In the genomic region with DNA sequence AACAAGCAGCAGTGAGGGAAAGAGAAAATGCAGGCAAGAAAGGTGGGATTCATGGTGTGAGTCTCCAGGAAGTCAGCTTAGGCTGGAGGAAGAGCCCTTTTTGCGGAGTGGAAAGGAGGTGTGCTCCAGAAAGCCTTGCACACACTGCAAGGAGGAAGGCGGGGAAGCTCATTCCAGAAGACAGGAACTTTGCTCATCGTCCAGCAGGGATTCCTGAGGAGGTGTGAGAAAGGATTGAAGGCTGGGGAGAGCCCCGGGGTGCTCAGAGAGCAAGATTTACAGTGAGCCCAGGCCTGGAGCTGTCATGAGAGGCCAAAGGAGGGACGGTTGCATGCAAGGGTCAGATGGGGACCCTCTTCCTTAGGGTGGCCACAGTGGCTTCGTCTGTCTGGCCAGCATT, we compare ENCODE assay signal across 19 cellular contexts. TPM values are rescaled to one million over a fixed set of nuclear protein-coding genes. Genes with fewer than 3 reads are reported as not detected.
DNase-seq lines count a peak whose midpoint lies in the region; ATAC-seq and TF ChIP-seq lines count a peak whose summit lies in the region.
"Had no signal": no experiment of that assay in that cellular context is flagged by ENCODE, and none has a peak within 500 bp of the region (broad histone marks: within the 10 kb centered on the region; RNA-seq: fewer than 3 reads in every experiment).

No MANE protein-coding gene starts in this region.

- H3K4me2 ChIP-seq in GM23338: no peak overlapping the region

- no peaks in the 10 kb centered on the region for H3K79me2 ChIP-seq in GM23338 (replicated peaks; ENCODE audit: insufficient read depth)

- peaks cover 39% of the 10 kb centered on the region for H3K4me1 Mint-ChIP-seq in GM23338
- peaks cover 66% of the 10 kb centered on the region for H3K4me1 Mint-ChIP-seq in dendritic cell treated with granulocyte-macrophage colony-stimulating factor and Interleukin-4, amounts not matched to agents 40 ng/mL and 50 ng/mL, for 4 days (ENCODE audit: low read depth)
- H3K4me1 Mint-ChIP-seq in stimulated activated memory B cell treated with anti-CD40 and anti-IgM and Interleukin-4, amounts not matched to agents 10 μg/mL and 1 μg/mL and 100 μg/mL, for 72 hours: peaks cover 20% of the 10 kb centered on the region

- intact Hi-C loops in dendritic cell treated with granulocyte-macrophage colony-stimulating factor and Interleukin-4, amounts not matched to agents 40 ng/mL and 50 ng/mL, for 4 days (cut with micrococcal nuclease): no loop called here
- intact Hi-C loops in left colon (cut with DNase I, micrococcal nuclease): no loop called here

- peaks cover under 1% of the 10 kb centered on the region; the same call in 1 of the 2 replicates for H3K4me1 ChIP-seq in GM23338 (ENCODE audit: insufficient read depth)

- H3K27me3 ChIP-seq in GM23338 (ENCODE audit: insufficient read depth): no peaks in the 10 kb centered on the region
- H3K27me3 ChIP-seq: Peyer's patch had no signal

- H3K36me3 Mint-ChIP-seq in GM23338 (ENCODE audit: low read depth): peaks cover 11% of the 10 kb centered on the region
- peaks cover 84% of the 10 kb centered on the region for H3K36me3 Mint-ChIP-seq in dendritic cell treated with granulocyte-macrophage colony-stimulating factor and Interleukin-4, amounts not matched to agents 40 ng/mL and 50 ng/mL, for 4 days (ENCODE audit: low read depth)
- peaks cover 31% of the 10 kb centered on the region for H3K36me3 Mint-ChIP-seq in stimulated activated memory B cell treated with anti-CD40 and anti-IgM and Interleukin-4, amounts not matched to agents 10 μg/mL and 1 μg/mL and 100 μg/mL, for 72 hours

- no peaks in the 10 kb centered on the region for H3K9me3 Mint-ChIP-seq in GM23338
- no peaks in the 10 kb centered on the region for H3K9me3 Mint-ChIP-seq in dendritic cell treated with granulocyte-macrophage colony-stimulating factor and Interleukin-4, amounts not matched to agents 40 ng/mL and 50 ng/mL, for 4 days
- no peaks in the 10 kb centered on the region for H3K9me3 Mint-ChIP-seq in stimulated activated memory B cell treated with anti-CD40 and anti-IgM and Interleukin-4, amounts not matched to agents 10 μg/mL and 1 μg/mL and 100 μg/mL, for 72 hours
- H3K9me3 Mint-ChIP-seq: CD8-positive, alpha-beta T cell had no signal

- DNase-seq in GM23338 (ENCODE audit: low spot score) (no peak), left colon (no peak), SW 1271 (lab: John Stamatoyannopoulos, UW) (no peak)
- DNase-seq: HCEC 1CT, IMR-90, MV-4-11, NCI-H1105 treated with DMSO at 0.1 percent for 48 hours, NCI-H2029 treated with DMSO at 0.1 percent for 48 hours, NCI-H345, NCI-H524, NCI-H82, Peyer's patch had no signal

- no peaks in the 10 kb centered on the region for H3F3A ChIP-seq in GM23338 (replicated peaks; ENCODE audit: low read depth)

- no peak overlapping the region; the same call in 2 of the 3 replicates for H3K4me3 Mint-ChIP-seq in GM23338
- no peak overlapping the region for H3K4me3 Mint-ChIP-seq in dendritic cell treated with granulocyte-macrophage colony-stimulating factor and Interleukin-4, amounts not matched to agents 40 ng/mL and 50 ng/mL, for 4 days
- no peak overlapping the region for H3K4me3 Mint-ChIP-seq in stimulated activated memory B cell treated with anti-CD40 and anti-IgM and Interleukin-4, amounts not matched to agents 10 μg/mL and 1 μg/mL and 100 μg/mL, for 72 hours
- H3K4me3 Mint-ChIP-seq: CD8-positive, alpha-beta T cell had no signal

- H3K4me3 ChIP-seq in GM23338: no peak overlapping the region
- H3K4me3 ChIP-seq: Peyer's patch had no signal

- H3K27me3 Mint-ChIP-seq in GM23338 (ENCODE audit: insufficient read depth, low read depth, poor library complexity): peaks cover 28% of the 10 kb centered on the region
- H3K27me3 Mint-ChIP-seq in dendritic cell treated with granulocyte-macrophage colony-stimulating factor and Interleukin-4, amounts not matched to agents 40 ng/mL and 50 ng/mL, for 4 days: no peaks in the 10 kb centered on the region
- no peaks in the 10 kb centered on the region for H3K27me3 Mint-ChIP-seq in stimulated activated memory B cell treated with anti-CD40 and anti-IgM and Interleukin-4, amounts not matched to agents 10 μg/mL and 1 μg/mL and 100 μg/mL, for 72 hours

- TF ChIP-seq CTCF in GM23338 (conservative IDR thresholded peaks at IDR 0.05; ENCODE audit: low read depth in 2 of 2): no peak

- H3K9me2 ChIP-seq in GM23338 (ENCODE audit: insufficient read depth): no peaks in the 10 kb centered on the region

- no peaks in the 10 kb centered on the region for H4K20me1 ChIP-seq in GM23338 (replicated peaks; ENCODE audit: insufficient read depth)

- no peak overlapping the region for H3K27ac ChIP-seq in GM23338 (ENCODE audit: low read depth)
- H3K27ac ChIP-seq: Peyer's patch had no signal

- H3K36me3 ChIP-seq in GM23338 (ENCODE audit: insufficient read depth): no peaks in the 10 kb centered on the region; the same call in 1 of the 2 replicates
- H3K36me3 ChIP-seq: Peyer's patch had no signal

- H3K27ac Mint-ChIP-seq in GM23338: no peak overlapping the region
- H3K27ac Mint-ChIP-seq in dendritic cell treated with granulocyte-macrophage colony-stimulating factor and Interleukin-4, amounts not matched to agents 40 ng/mL and 50 ng/mL, for 4 days: peak overlapping the region; percentile 20
- H3K27ac Mint-ChIP-seq in stimulated activated memory B cell treated with anti-CD40 and anti-IgM and Interleukin-4, amounts not matched to agents 10 μg/mL and 1 μg/mL and 100 μg/mL, for 72 hours: peak overlapping the region; percentile 15
- H3K27ac Mint-ChIP-seq: CD8-positive, alpha-beta T cell had no signal

- peak; percentile 16; the same call in 2 of the 3 replicates for ATAC-seq in GM23338
- ATAC-seq in left colon: peak; percentile 13
- ATAC-seq in stimulated activated memory B cell treated with anti-CD40 and anti-IgM and Interleukin-4, amounts not matched to agents 10 μg/mL and 1 μg/mL and 100 μg/mL, for 72 hours: no peak
- no peak for ATAC-seq in esophagus mucosa
- no peak for ATAC-seq in GM21717 (IDR thresholded peaks at IDR 0.05; ENCODE audit: unreplicated experiment)
- ATAC-seq in HG02763 (IDR thresholded peaks at IDR 0.05; ENCODE audit: unreplicated experiment): no peak
- ATAC-seq: CD8-positive, alpha-beta T cell; SK-N-SH treated with all-trans-retinoic acid at 6 μM for 48 hours had no signal

- no peak overlapping the region for H2AFZ ChIP-seq in GM23338

TF ChIP-seq in GM23338, 12 proteins besides CTCF, POLR2A, EP300 and RAD21:
- TF ChIP-seq ZNF114 (CRISPR knock-in tag; IDR thresholded peaks at IDR 0.05) (no peak), EZH2phosphoT487 (IDR thresholded peaks at IDR 0.05; ENCODE audit: unreplicated experiment) (no peak)
TF ChIP-seq in GM23338: peak in this region for 0.

RNA-seq across cellular contexts. Expression of a gene that starts 17.6 kb away (rescaled TPM):
- total RNA-seq in GM23338 (2014; rRNA removed; shearing (Covaris generic)): 8.3 and 10.3 TPM in 2 replicates
- polyA plus RNA-seq in GM23338 (2016; fragmentation: Nextera tagmentation; extraction: Ambion mirVana): 11.3 and 12.3 TPM in 2 replicates
- total RNA-seq in left colon (1 to 10 TPM; 4.1 to 6.7 TPM), esophagus mucosa (0.92 TPM)

Comparison
In these comparisons a context has a peak if more than half of its experiments do, and no peak if none do; other contexts are left out.
1. ATAC-seq: peak in GM23338 (single experiment) and left colon (single experiment); none in stimulated activated memory B cell treated with anti-CD40 and anti-IgM and Interleukin-4, amounts not matched to agents 10 μg/mL and 1 μg/mL and 100 μg/mL, for 72 hours (single experiment), esophagus mucosa (single experiment), GM21717 (single experiment) and HG02763 (single experiment).